8 cellular contexts compared by ENCODE assay signal in the genomic region with DNA sequence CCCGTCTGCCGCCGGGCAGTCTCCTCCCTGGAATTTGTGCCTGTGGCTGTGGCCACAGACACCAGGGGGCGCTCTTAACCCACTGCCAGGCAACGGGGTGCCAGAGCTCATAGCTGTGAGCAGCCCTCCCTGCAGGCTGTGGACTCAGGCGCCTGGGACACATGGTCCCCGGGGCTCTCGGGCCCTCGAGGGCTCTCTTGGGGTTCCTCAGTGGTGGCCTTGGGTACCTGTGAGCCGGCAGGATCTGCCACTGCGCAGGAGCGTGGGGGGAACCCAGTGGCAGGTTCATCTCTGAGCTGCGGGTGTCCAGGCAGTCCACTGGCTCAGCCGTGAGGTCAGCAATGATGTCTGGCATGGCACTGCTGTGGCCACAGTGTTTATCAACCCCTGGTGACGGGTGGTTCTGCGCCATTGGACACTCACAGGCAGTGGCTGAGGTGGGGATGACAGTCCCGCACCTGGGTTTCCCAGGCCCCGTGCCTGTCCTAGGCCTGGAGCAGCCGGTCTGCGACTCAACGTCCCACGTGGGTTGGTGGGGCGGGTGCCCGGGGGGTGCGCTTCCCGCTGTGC. TPM values are rescaled to one million over a fixed set of nuclear protein-coding genes. Genes with fewer than 3 reads are reported as not detected.
DNase-seq lines count a peak whose midpoint lies in the region; ATAC-seq, FAIRE-seq and TF ChIP-seq lines count a peak whose summit lies in the region.

No MANE protein-coding gene starts in this region.

- peak; percentile 95 for TF ChIP-seq CTCF in AG09309 (IDR thresholded peaks at IDR 0.05; ENCODE audit: control insufficient read depth, insufficient read depth, low read depth, low read length, missing control alignments)
- TF ChIP-seq CTCF in NB4 (IDR thresholded peaks at IDR 0.05; ENCODE audit: low read depth, low read length) = peak; percentile 94
- peak; percentile 91 for TF ChIP-seq CTCF in colonic mucosa (IDR thresholded peaks at IDR 0.05)

- H3K56ac ChIP-seq in mesendoderm (ENCODE audit: low read length) = no peak overlapping the region

- H2BK5ac ChIP-seq in mesendoderm (ENCODE audit: low read length) = no peak overlapping the region

- H3K18ac ChIP-seq in mesendoderm (ENCODE audit: low read length) = no peak overlapping the region

- TF ChIP-seq POLR2A in NB4 (IDR thresholded peaks at IDR 0.05; ENCODE audit: extremely low read depth, insufficient read length) = no peak

- WGBS in mesendoderm (ENCODE audit: extremely low coverage, insufficient coverage, low lambda C conversion rate) = no CpG with 5 or more reads among the region's 26 CpGs

- H3K23ac ChIP-seq in mesendoderm (ENCODE audit: low read length) = no peak overlapping the region

- H3K27me3 ChIP-seq in colonic mucosa (no peaks in the 10 kb centered on the region), mesendoderm (ENCODE audit: insufficient read depth, low read length, poor library complexity) (no peaks in the 10 kb centered on the region)

- H3K9me3 ChIP-seq in colonic mucosa = no peaks in the 10 kb centered on the region

- H3K4me2 ChIP-seq in mesendoderm (ENCODE audit: low read length) = no peak overlapping the region

- no peak overlapping the region for H3K4ac ChIP-seq in mesendoderm (ENCODE audit: low read depth, low read length)

- H3K79me2 ChIP-seq in mesendoderm (ENCODE audit: control insufficient read depth, insufficient read depth, low read length) = no peaks in the 10 kb centered on the region

- H3K79me1 ChIP-seq in mesendoderm (ENCODE audit: low read length) = no peaks in the 10 kb centered on the region

- H3K9ac ChIP-seq in colonic mucosa (ENCODE audit: low read depth in 2 of 2, low read length in 2 of 2) (no peak overlapping the region), mesendoderm (ENCODE audit: low read length) (no peak overlapping the region)

- H2AK5ac ChIP-seq in mesendoderm (ENCODE audit: low read length) = no peak overlapping the region

- no peaks in the 10 kb centered on the region for H3K36me3 ChIP-seq in colonic mucosa
- peaks cover 9% of the 10 kb centered on the region for H3K36me3 ChIP-seq in mesendoderm (ENCODE audit: control insufficient read depth, insufficient read depth, low read length)

- intact Hi-C loops in colonic mucosa (cut with DNase I) = no loop called here

- FAIRE-seq in GM19239 (lab: Jason Lieb, UNC) = no peak

- no peak overlapping the region for H4K8ac ChIP-seq in mesendoderm (ENCODE audit: low read depth, low read length)

- H3K4me1 ChIP-seq in colonic mucosa (no peaks in the 10 kb centered on the region), mesendoderm (ENCODE audit: control insufficient read depth, low read depth, low read length) (no peaks in the 10 kb centered on the region)

- no peak overlapping the region for H2BK120ac ChIP-seq in mesendoderm (ENCODE audit: low read depth, low read length)

- ATAC-seq in HG03354 (IDR thresholded peaks at IDR 0.05; ENCODE audit: poor library complexity, severe bottlenecking, unreplicated experiment) = no peak

- no peak for DNase-seq in AG09309 (ENCODE audit: low read depth)
- peak; percentile 99 for DNase-seq in GM19239 (ENCODE audit: insufficient read length, low spot score)
- peak; percentile 82 for DNase-seq in NB4 (ENCODE audit: low read depth)
- DNase-seq in activated CD4-positive, alpha-beta T cell treated with anti-CD3 and anti-CD28 coated beads for 48 hours = peak; percentile 85
- peak; percentile 77 for DNase-seq in colonic mucosa
- DNase-seq in mesendoderm = peak; percentile 65
- DNase-seq in stimulated activated CD8-positive, alpha-beta memory T cell treated with anti-CD3 and anti-CD28 coated beads, Interleukin-4, amount 100 ng/mL, for 4 hours (ENCODE audit: low read depth in 2 of 2, low spot score in 1 of 2) = peak; percentile 43 to 62

- H3K4me3 ChIP-seq in AG09309 (ENCODE audit: control insufficient read depth, low read depth, low read length) (no peak overlapping the region), NB4 (ENCODE audit: low read depth, low read length) (no peak overlapping the region), colonic mucosa (no peak overlapping the region), mesendoderm (ENCODE audit: low read length) (no peak overlapping the region)

- H4K5ac ChIP-seq in mesendoderm (ENCODE audit: low read length) = no peak overlapping the region

- H2BK15ac ChIP-seq in mesendoderm (replicated peaks; ENCODE audit: low read depth) = no peak overlapping the region

- no peak overlapping the region for H3K27ac ChIP-seq in colonic mucosa
- no peak overlapping the region for H3K27ac ChIP-seq in mesendoderm (ENCODE audit: low read depth, low read length)

RNA-seq across cellular contexts. Expression of gene PCGF3, which starts 37.2 kb away (rescaled TPM):
- 10 to 100 TPM; 50.8 to 53.2 TPM for total RNA-seq in colonic mucosa
- polyA plus RNA-seq in mesendoderm (2013, experiment 1 of 2) = 30.3 TPM
- polyA plus RNA-seq in mesendoderm (2013, experiment 2 of 2) = 31.4 TPM

RNA-seq across cellular contexts. Expression of gene SLC49A3, which starts 53.9 kb away (rescaled TPM):
- total RNA-seq in colonic mucosa = 1 to 10 TPM; 7.1 to 8.4 TPM
- polyA plus RNA-seq in mesendoderm (2013, experiment 1 of 2) = 0.91 TPM
- polyA plus RNA-seq in mesendoderm (2013, experiment 2 of 2) = 0.84 TPM
